In genomic region chr12:114684098-114684869, GRCh38 we compare ENCODE assay signal across 8 cellular contexts. TPM values are rescaled to one million over a fixed set of nuclear protein-coding genes. Genes with fewer than 3 reads are reported as not detected.
DNase-seq lines count a peak whose midpoint lies in the region; ATAC-seq and TF ChIP-seq lines count a peak whose summit lies in the region.

TBX3 (minus strand) TSS chr12:114684175; CDS start chr12:114683200, 975 bp downstream.

- intact Hi-C loops in Panc1 (cut with micrococcal nuclease; ENCODE audit: unreplicated experiment), result no loop called here

- no peak within 1 kb of the TSS for H3K27ac Mint-ChIP-seq in activated naive CD8-positive, alpha-beta T cell treated with anti-CD3 and anti-CD28 coated beads, Interleukin-2, amount 50 U/mL, for 24 hours

- DNase-seq in CD1c-positive myeloid dendritic cell (ENCODE audit: extremely low spot score) (peak; percentile 38), HT1080 (ENCODE audit: low read depth) (peak; percentile 100), Panc1 (ENCODE audit: low read depth, low spot score) (peak; percentile 96), glomerular endothelial cell (ENCODE audit: extremely low read depth, low read depth, low spot score) (peak; percentile 79), SJCRH30 (no peak)
- peak; percentile 63 for DNase-seq in activated naive CD8-positive, alpha-beta T cell treated with anti-CD3 and anti-CD28 coated beads, Interleukin-2, amount 50 U/mL, for 24 hours

- ATAC-seq in Panc1, result peak; percentile 92
- ATAC-seq in activated naive CD8-positive, alpha-beta T cell treated with anti-CD3 and anti-CD28 coated beads, Interleukin-2, amount 50 U/mL, for 24 hours, result peak; percentile 93

- 3% methylated on average over 76 of the region's 76 CpGs for WGBS in thymus

- peaks cover 5% of the 10 kb centered on the region; the same call in 1 of the 2 replicates for H3K36me3 ChIP-seq in Panc1 (ENCODE audit: control insufficient read depth, insufficient read depth, low read length)
- no peaks in the 10 kb centered on the region for H3K36me3 ChIP-seq in neuron (ENCODE audit: insufficient read depth, low read length)
- no peaks in the 10 kb centered on the region for H3K36me3 ChIP-seq in thymus (ENCODE audit: control insufficient read depth, insufficient read depth)
- no peaks in the 10 kb centered on the region for H3K36me3 ChIP-seq in SJCRH30

- H3K4me1 ChIP-seq in Panc1 (ENCODE audit: control insufficient read depth, insufficient read depth, low read length) (0 out of 2 replicates have a peak, but pooled peaks cover 2% of the 10 kb centered on the region), neuron (ENCODE audit: insufficient read depth, low read length) (no peaks in the 10 kb centered on the region), thymus (ENCODE audit: control insufficient read depth, insufficient read depth, low read length) (no peaks in the 10 kb centered on the region), SJCRH30 (no peaks in the 10 kb centered on the region)

- H2AFZ ChIP-seq in neuron (ENCODE audit: low read depth, low read length), result peak within 1 kb of the TSS; percentile 79

- POLR2A ChIA-PET in Panc1 (lab: Charles Lee), result interaction anchor here (0.5 to 0.8 kb wide), 7 partner anchors 16 to 1111 kb away, joined by 3 to 9 read pairs (median 6); no protein-coding TSS in a partner anchor

- H3K27ac ChIP-seq in Panc1 (ENCODE audit: low read length), result peak within 1 kb of the TSS; percentile 94
- H3K27ac ChIP-seq in thymus (ENCODE audit: low read depth), result peak within 1 kb of the TSS; percentile 20
- no peak within 1 kb of the TSS for H3K27ac ChIP-seq in SJCRH30

- H3K4me3 ChIP-seq in Panc1 (ENCODE audit: low read depth in 2 of 2, low read length in 2 of 2) (peak within 1 kb of the TSS; percentile 69 to 84), neuron (ENCODE audit: low read length) (peak within 1 kb of the TSS; percentile 18), thymus (ENCODE audit: low read length) (peak within 1 kb of the TSS; percentile 31), SJCRH30 (no peak within 1 kb of the TSS)

- in situ Hi-C loops in Panc1 (cut with HindIII; ENCODE audit: low pct_unique_long_range_greater_than_20kb, low sequenced_read_pairs), result no loop called here

- peaks cover 7% of the 10 kb centered on the region for H3K36me3 Mint-ChIP-seq in activated naive CD8-positive, alpha-beta T cell treated with anti-CD3 and anti-CD28 coated beads, Interleukin-2, amount 50 U/mL, for 24 hours (ENCODE audit: low read depth)

- H3K4me1 Mint-ChIP-seq in activated naive CD8-positive, alpha-beta T cell treated with anti-CD3 and anti-CD28 coated beads, Interleukin-2, amount 50 U/mL, for 24 hours, result peaks cover 25% of the 10 kb centered on the region

- H3K9me3 ChIP-seq in Panc1 (ENCODE audit: control insufficient read depth, insufficient read depth, low read depth, low read length), result no peaks in the 10 kb centered on the region
- H3K9me3 ChIP-seq in neuron (ENCODE audit: low read length), result no peaks in the 10 kb centered on the region
- H3K9me3 ChIP-seq in thymus (ENCODE audit: control insufficient read depth), result peaks cover 3% of the 10 kb centered on the region
- H3K9me3 ChIP-seq in SJCRH30 (replicated peaks), result no peaks in the 10 kb centered on the region

- BruUV-seq in Panc1 (replicated peaks; lab: Mats Ljungman, UMichigan), result no TSS peak

- CTCF ChIA-PET in Panc1 (lab: Charles Lee), result interaction anchor here (0.5 to 1.1 kb wide), 4 partner anchors 98 to 1263 kb away, joined by 4 to 9 read pairs (median 6); no protein-coding TSS in a partner anchor

- H3K4me3 Mint-ChIP-seq in activated naive CD8-positive, alpha-beta T cell treated with anti-CD3 and anti-CD28 coated beads, Interleukin-2, amount 50 U/mL, for 24 hours, result peak within 1 kb of the TSS; percentile 69

- H3K27me3 Mint-ChIP-seq in activated naive CD8-positive, alpha-beta T cell treated with anti-CD3 and anti-CD28 coated beads, Interleukin-2, amount 50 U/mL, for 24 hours, result peaks cover 93% of the 10 kb centered on the region

- H3K27me3 ChIP-seq in Panc1 (ENCODE audit: control insufficient read depth, insufficient read depth, low read length) (peaks cover 2% of the 10 kb centered on the region; the same call in 1 of the 2 replicates), neuron (ENCODE audit: insufficient read depth, low read length) (peaks cover 98% of the 10 kb centered on the region), thymus (ENCODE audit: control insufficient read depth, insufficient read depth) (peaks cover 88% of the 10 kb centered on the region), SJCRH30 (no peaks in the 10 kb centered on the region; the same call in none of the 2 replicates)

- H3K9me3 Mint-ChIP-seq in activated naive CD8-positive, alpha-beta T cell treated with anti-CD3 and anti-CD28 coated beads, Interleukin-2, amount 50 U/mL, for 24 hours, result peaks cover 9% of the 10 kb centered on the region

- TF ChIP-seq CTCF in Panc1 (IDR thresholded peaks at IDR 0.05), result peak; percentile 76

RNA-seq across cellular contexts. Expression of gene TBX3, which starts in this region (rescaled TPM):
- 17.2 and 18.4 TPM in 2 replicates for total RNA-seq in HT1080 (2014; rRNA removed; shearing (Covaris generic))
- 11.8 and 13.6 TPM in 2 replicates for polyA plus RNA-seq in HT1080 (2015; cell fraction: cytosol; rRNA removed)
- 68.3 and 69.5 TPM in 2 replicates for polyA plus RNA-seq in HT1080 (2015; cell fraction: nucleus; rRNA removed)
- 5.1 TPM for total RNA-seq in Panc1 (2021; ENCODE audit: unreplicated experiment)
- polyA plus RNA-seq in Panc1 (2012; ENCODE audit: insufficient read length), result 2.5 TPM
- 6.8 and 6.9 TPM in 2 replicates for total RNA-seq in glomerular endothelial cell
- polyA plus RNA-seq in thymus, result 3.9 TPM
- total RNA-seq in SJCRH30 (2014; rRNA removed; shearing (Covaris generic)), result not detected in 2 replicates

Comparison
In these comparisons a context has a peak if more than half of its experiments do, and no peak if none do; other contexts are left out.
1. DNase-seq: peak in CD1c-positive myeloid dendritic cell (single experiment), HT1080 (single experiment), Panc1 (single experiment), activated naive CD8-positive, alpha-beta T cell treated with anti-CD3 and anti-CD28 coated beads, Interleukin-2, amount 50 U/mL, for 24 hours (single experiment) and glomerular endothelial cell (single experiment); none in SJCRH30 (0 of 2).